In genomic region chr17:45948881-45949624, GRCh38 we compare ENCODE assay signal across 8 cellular contexts. TPM values are rescaled to one million over a fixed set of nuclear protein-coding genes. Genes with fewer than 3 reads are reported as not detected.
A peak's percentile ranks its signal among the peaks of the same experiment; 100 is the strongest.
DNase-seq lines count a peak whose midpoint lies in the region; ATAC-seq and TF ChIP-seq lines count a peak whose summit lies in the region.

No MANE protein-coding gene starts in this region.

- no peaks in the 10 kb centered on the region for H3K9me3 ChIP-seq in left ventricle myocardium inferior (replicated peaks)
- H3K9me3 ChIP-seq in prostate gland, result no peaks in the 10 kb centered on the region

- CTCF ChIA-PET in BJ (lab: Yijun Ruan, JAX), result interaction anchor here (0.5 to 3.9 kb wide), 16 partner anchors 9 to 94 kb away, joined by 3 to 19 read pairs (median 4); no protein-coding TSS in a partner anchor

- WGBS in prostate gland, result 5% methylated on average over 34 of the region's 34 CpGs

- TF ChIP-seq CTCF in BJ (IDR thresholded peaks at IDR 0.05; ENCODE audit: insufficient read depth, low read depth, low read length) (peak; percentile 76), left ventricle myocardium inferior (IDR thresholded peaks at IDR 0.05; ENCODE audit: borderline replicate concordance) (peak; percentile 87), prostate gland (IDR thresholded peaks at IDR 0.05) (peak; percentile 32 to 86 (median 66))

- H3K27me3 ChIP-seq in BJ (ENCODE audit: control insufficient read depth, insufficient read depth, low read length), result peaks cover 7% of the 10 kb centered on the region
- peaks cover 31% of the 10 kb centered on the region for H3K27me3 ChIP-seq in left ventricle myocardium inferior (ENCODE audit: low read depth)
- H3K27me3 ChIP-seq in prostate gland (replicated peaks; ENCODE audit: insufficient read depth), result no peaks in the 10 kb centered on the region

- H3K36me3 ChIP-seq in BJ (ENCODE audit: control insufficient read depth, insufficient read depth, low read length), result no peaks in the 10 kb centered on the region
- H3K36me3 ChIP-seq in left ventricle myocardium inferior, result no peaks in the 10 kb centered on the region
- H3K36me3 ChIP-seq in prostate gland, result no peaks in the 10 kb centered on the region

- POLR2A ChIA-PET in BJ (lab: Charles Lee), result no interaction called here

- H3K4me3 ChIP-seq in BJ (ENCODE audit: low read depth, low read length) (no peak overlapping the region), left ventricle myocardium inferior (peak overlapping the region; percentile 53), prostate gland (peak overlapping the region in 1 of 2 donors; percentile 5)

- peak; percentile 4 for DNase-seq in BJ (ENCODE audit: low read depth)
- peak in 4 of 5 donors; percentile 26 to 66 (median 34) for DNase-seq in T-helper 1 cell
- peak; percentile 52 for DNase-seq in amniotic epithelial cell (ENCODE audit: low read depth)
- peak; percentile 78 for DNase-seq in left ventricle myocardium inferior
- DNase-seq in prostate gland (ENCODE audit: low spot score), result peak; percentile 59
- peak; percentile 67 for DNase-seq in ureter (ENCODE audit: low spot score)

- ATAC-seq in HG02763 (IDR thresholded peaks at IDR 0.05; ENCODE audit: unreplicated experiment), result peak; percentile 57
- ATAC-seq in GM19463 (IDR thresholded peaks at IDR 0.05; ENCODE audit: unreplicated experiment), result no peak

- H3K4me1 ChIP-seq in left ventricle myocardium inferior (peaks cover 16% of the 10 kb centered on the region), prostate gland (replicated peaks) (no peaks in the 10 kb centered on the region)

- H3K27ac ChIP-seq in left ventricle myocardium inferior (replicated peaks) (peak overlapping the region; percentile 39), prostate gland (peak overlapping the region in 1 of 2 donors; percentile 33)

- intact Hi-C loops in left ventricle myocardium inferior (cut with micrococcal nuclease), result no loop called here
- intact Hi-C loops in prostate gland (cut with DNase I), result loop anchor here (2.0 kb wide), 1 partner anchor 52 kb away; no protein-coding TSS in a partner anchor

- no peak for TF ChIP-seq POLR2A in prostate gland (IDR thresholded peaks at IDR 0.05)

RNA-seq across cellular contexts. Expression of gene STH, which starts 50.0 kb away (rescaled TPM):
- not detected in 2 replicates for polyA plus RNA-seq in BJ (2011; rRNA removed)
- polyA minus RNA-seq in BJ (2011; rRNA and poly(A)+ RNA removed), result not detected in 2 replicates
- not detected for total RNA-seq in left ventricle myocardium inferior
- not detected for total RNA-seq in prostate gland
- not detected for total RNA-seq in ureter

RNA-seq across cellular contexts. Expression of gene MAPT, which starts 54.7 kb away (rescaled TPM):
- 0.16 and 0.23 TPM in 2 replicates for polyA plus RNA-seq in BJ (2011; rRNA removed)
- 0.15 TPM in 1 of 2 replicates, not detected in the other for polyA minus RNA-seq in BJ (2011; rRNA and poly(A)+ RNA removed)
- total RNA-seq in left ventricle myocardium inferior (28.6 TPM), prostate gland (10 to 100 TPM; 11.7 to 14.7 TPM), ureter (6.1 TPM)

Comparison
In these comparisons a context has a peak if more than half of its experiments do, and no peak if none do; other contexts are left out.
1. DNase-seq: peak in every context shown above with its lines; median percentile 78 in left ventricle myocardium inferior; 67 in ureter; 59 in prostate gland; 52 in amniotic epithelial cell; 34 in T-helper 1 cell; 4 in BJ.